In genomic region chr2:113890253-113891235, GRCh38 we compare ENCODE assay signal across 8 cellular contexts. TPM values are rescaled to one million over a fixed set of nuclear protein-coding genes. Genes with fewer than 3 reads are reported as not detected.
DNase-seq lines count a peak whose midpoint lies in the region; ATAC-seq and TF ChIP-seq lines count a peak whose summit lies in the region.

No MANE protein-coding gene starts in this region.

- H3K36me3 ChIP-seq in gastroesophageal sphincter, result no peaks in the 10 kb centered on the region

- H3K4me3 ChIP-seq in gastroesophageal sphincter, result peak overlapping the region; percentile 71 to 95

- 0% methylated on average over 9 to 12 of the region's 57 CpGs for WGBS in gastroesophageal sphincter (ENCODE audit: low coverage in 1 of 2), 2 donors

- peaks cover 13 to 80% (median 14%) of the 10 kb centered on the region in 3 donors for H3K4me1 ChIP-seq in gastroesophageal sphincter

- TF ChIP-seq CTCF in gastroesophageal sphincter (IDR thresholded peaks at IDR 0.05), result no peak
- no peak for TF ChIP-seq CTCF in omental fat pad (IDR thresholded peaks at IDR 0.05)

- H3K9me3 ChIP-seq in gastroesophageal sphincter, result no peaks in the 10 kb centered on the region

- TF ChIP-seq EP300 in gastroesophageal sphincter (IDR thresholded peaks at IDR 0.05), result no peak

- peak; percentile 24 for ATAC-seq in HG03469 (IDR thresholded peaks at IDR 0.05; ENCODE audit: unreplicated experiment)
- ATAC-seq in gastroesophageal sphincter, result peak; percentile 8
- peak; percentile 13 for ATAC-seq in omental fat pad (ENCODE audit: low FRiP score)

- H3K27me3 ChIP-seq in gastroesophageal sphincter, result no peaks in the 10 kb centered on the region

- DNase-seq in C1 segment of cervical spinal cord (lab: John Stamatoyannopoulos, UW) (peak in 12 of 14 donors; percentile 45 to 81 (median 68)), omental fat pad (ENCODE audit: low spot score) (peak; percentile 27)
- peak; percentile 58 for DNase-seq in activated gamma-delta T cell treated with anti-CD3 and anti-CD28 coated beads, Interleukin-2, amount 50 U/mL, for 16 hours (ENCODE audit: low read depth)

- peak; percentile 86 for TF ChIP-seq POLR2A in GM19193 (IDR thresholded peaks at IDR 0.05; ENCODE audit: extremely low read depth, insufficient read depth, insufficient read length)
- TF ChIP-seq POLR2A in Raji (IDR thresholded peaks at IDR 0.05; ENCODE audit: insufficient read depth, low read depth, low read length), result peak; percentile 63
- TF ChIP-seq POLR2A in gastroesophageal sphincter (IDR thresholded peaks at IDR 0.05), result peak; percentile 20 to 30

- H3K27ac ChIP-seq in gastroesophageal sphincter, result peak overlapping the region; percentile 94 to 100 (median 98)
- H3K27ac ChIP-seq in temporal lobe (ENCODE audit: low read depth, low read length), result peak overlapping the region; percentile 83

RNA-seq across cellular contexts. Expression of gene ACTR3, which starts 0.7 kb away (rescaled TPM):
- 100 to 1,000 TPM; 181 to 266 (median 200) TPM for total RNA-seq in gastroesophageal sphincter
- 100 to 1,000 TPM; 103 to 187 (median 122) TPM for total RNA-seq in omental fat pad
- total RNA-seq in temporal lobe, result 108 TPM

Comparison
In these comparisons a context has a peak if more than half of its experiments do, and no peak if none do; other contexts are left out.
1. Peak in every context shown above with its lines: DNase-seq, ATAC-seq, H3K4me3 ChIP-seq and H3K27ac ChIP-seq.
2. POLR2A ChIP-seq: peak in every context shown above with its lines; median percentile 86 in GM19193; 63 in Raji; 25 in gastroesophageal sphincter.